ENCODE assay signal across 22 cellular contexts in the genomic region with DNA sequence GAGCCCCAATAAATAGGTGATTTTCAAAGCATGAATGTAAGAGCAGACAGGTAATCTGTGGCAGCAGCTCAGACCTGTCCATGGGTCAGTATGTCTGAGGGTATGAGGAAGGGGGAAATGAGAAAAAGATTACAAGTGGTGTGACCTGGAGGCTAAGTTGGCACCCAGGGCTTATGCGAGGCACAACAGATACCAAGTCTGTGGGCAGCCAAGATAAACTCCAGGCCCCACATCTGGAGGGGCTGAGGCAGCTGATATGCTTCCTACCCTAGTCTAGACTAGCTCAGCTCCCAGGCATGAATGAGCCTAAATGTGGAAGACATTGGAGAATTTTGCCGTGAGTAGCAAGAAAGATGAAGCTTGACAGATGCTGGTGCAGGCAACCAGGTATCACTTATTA.
"Had no signal": no experiment of that assay in that cellular context is flagged by ENCODE, and none has a peak within 500 bp of the region (broad histone marks: within the 10 kb centered on the region; RNA-seq: fewer than 3 reads in every experiment).

No MANE protein-coding gene starts in this region.

- H3K79me2 ChIP-seq: hepatocyte had no signal

- H3K36me3 ChIP-seq: spleen, tibial nerve, upper lobe of right lung, vagina had no signal

- H3K27me3 Mint-ChIP-seq: dendritic cell treated with granulocyte-macrophage colony-stimulating factor and Interleukin-4, amounts not matched to agents 40 ng/mL and 50 ng/mL, for 4 days; effector memory CD8-positive, alpha-beta T cell; naive thymus-derived CD8-positive, alpha-beta T cell; stimulated activated naive B cell treated with anti-CD40 and anti-IgM and Interleukin-4, amounts not matched to agents 10 μg/mL and 1 μg/mL and 100 μg/mL, for 72 hours; stimulated activated naive CD8-positive, alpha-beta T cell treated with anti-CD3 and anti-CD28 coated beads, Interleukin-15, amount 100 ng/mL, for 72 hours had no signal

- H2AFZ ChIP-seq: hepatocyte had no signal

- H3K27me3 ChIP-seq: hepatocyte, spleen, testis, tibial nerve, upper lobe of right lung, vagina had no signal

- H3K4me3 Mint-ChIP-seq: dendritic cell treated with granulocyte-macrophage colony-stimulating factor and Interleukin-4, amounts not matched to agents 40 ng/mL and 50 ng/mL, for 4 days; effector memory CD8-positive, alpha-beta T cell; naive thymus-derived CD8-positive, alpha-beta T cell; stimulated activated naive B cell treated with anti-CD40 and anti-IgM and Interleukin-4, amounts not matched to agents 10 μg/mL and 1 μg/mL and 100 μg/mL, for 72 hours; stimulated activated naive CD8-positive, alpha-beta T cell treated with anti-CD3 and anti-CD28 coated beads, Interleukin-15, amount 100 ng/mL, for 72 hours had no signal

- H3K27ac Mint-ChIP-seq: dendritic cell treated with granulocyte-macrophage colony-stimulating factor and Interleukin-4, amounts not matched to agents 40 ng/mL and 50 ng/mL, for 4 days; naive thymus-derived CD8-positive, alpha-beta T cell; stimulated activated naive B cell treated with anti-CD40 and anti-IgM and Interleukin-4, amounts not matched to agents 10 μg/mL and 1 μg/mL and 100 μg/mL, for 72 hours; stimulated activated naive CD8-positive, alpha-beta T cell treated with anti-CD3 and anti-CD28 coated beads, Interleukin-15, amount 100 ng/mL, for 72 hours had no signal

- H3K4me2 ChIP-seq: hepatocyte had no signal

- ATAC-seq: effector memory CD8-positive, alpha-beta T cell; left colon; left ventricle myocardium superior; naive thymus-derived CD8-positive, alpha-beta T cell; sciatic nerve; stimulated activated naive B cell treated with anti-CD40 and anti-IgM and Interleukin-4, amounts not matched to agents 10 μg/mL and 1 μg/mL and 100 μg/mL, for 72 hours; stimulated activated naive CD8-positive, alpha-beta T cell treated with anti-CD3 and anti-CD28 coated beads, Interleukin-15, amount 100 ng/mL, for 72 hours; upper lobe of right lung had no signal

- FAIRE-seq: colon had no signal

- H3K4me3 ChIP-seq: hepatocyte, lung, spleen, testis, tibial nerve, upper lobe of right lung, vagina had no signal

- H3K4me1 ChIP-seq: testis, tibial nerve, upper lobe of right lung, vagina had no signal

- H3K27ac ChIP-seq: hepatocyte, spleen, testis, tibial nerve, upper lobe of right lung, vagina had no signal

- H3K9me3 ChIP-seq: testis, upper lobe of right lung, vagina had no signal

- H3K9me3 Mint-ChIP-seq: dendritic cell treated with granulocyte-macrophage colony-stimulating factor and Interleukin-4, amounts not matched to agents 40 ng/mL and 50 ng/mL, for 4 days; effector memory CD8-positive, alpha-beta T cell had no signal

- DNase-seq: effector memory CD8-positive, alpha-beta T cell; foreskin melanocyte; head of caudate nucleus; left colon; left ventricle myocardium superior; mesenchymal stem cell; naive thymus-derived CD8-positive, alpha-beta T cell; spleen; stimulated activated CD4-positive, alpha-beta T cell treated with anti-CD3 and anti-CD28 coated beads, Interleukin-15, amount 100 ng/mL, for 24 hours; stimulated activated CD4-positive, alpha-beta T cell treated with anti-CD3 and anti-CD28 coated beads, Interleukin-1b, Interleukin-23, amount 100 ng/mL, for 48 hours; stimulated activated CD4-positive, alpha-beta T cell treated with anti-CD3 and anti-CD28 coated beads, Interleukin-4, amount 100 ng/mL, for 24 hours; stimulated activated naive B cell treated with anti-CD40 and anti-IgM and Interleukin-4, amounts not matched to agents 10 μg/mL and 1 μg/mL and 100 μg/mL, for 72 hours; stimulated activated naive CD8-positive, alpha-beta T cell treated with anti-CD3 and anti-CD28 coated beads, Interleukin-15, amount 100 ng/mL, for 72 hours; testis; upper lobe of right lung had no signal
